ENCODE assay signal across 2 cellular contexts in the genomic region with DNA sequence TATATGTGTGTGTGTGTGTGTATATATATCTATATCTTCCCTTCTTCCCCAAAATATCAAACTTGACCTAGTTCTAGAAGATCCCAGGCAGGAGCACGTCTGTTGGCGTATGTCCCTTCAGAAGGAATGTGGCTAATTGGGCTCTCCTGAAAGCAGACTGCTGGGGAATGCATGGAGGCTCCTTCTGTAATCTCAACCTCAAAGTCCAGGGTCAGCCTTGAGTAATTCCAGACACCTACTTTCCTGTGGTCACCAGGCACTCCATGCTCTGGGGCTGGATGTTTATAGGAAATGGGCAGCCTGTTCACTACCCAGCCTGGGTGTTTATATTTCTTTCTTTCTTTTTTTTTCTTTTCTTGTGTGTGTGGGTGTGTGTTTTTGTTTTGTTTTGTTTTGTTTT.
TF ChIP-seq lines count a peak whose summit lies in the region.

No MANE protein-coding gene starts in this region.

TF ChIP-seq in liver, 16 proteins besides CTCF, POLR2A, EP300 and RAD21:
- TF ChIP-seq GABPA (IDR thresholded peaks at IDR 0.05 in 1 of 2, conservative IDR thresholded peaks at IDR 0.05 in 1 of 2) (no peak), HNF4A (conservative IDR thresholded peaks at IDR 0.05) (no peak), NR2F2 (IDR thresholded peaks at IDR 0.05) (peak; percentile 98), RXRA (IDR thresholded peaks at IDR 0.05) (peak; percentile 38 to 42), SP1 (IDR thresholded peaks at IDR 0.05) (peak; percentile 34), ATF3 (IDR thresholded peaks at IDR 0.05) (no peak)
- TF ChIP-seq, protein P1, sequence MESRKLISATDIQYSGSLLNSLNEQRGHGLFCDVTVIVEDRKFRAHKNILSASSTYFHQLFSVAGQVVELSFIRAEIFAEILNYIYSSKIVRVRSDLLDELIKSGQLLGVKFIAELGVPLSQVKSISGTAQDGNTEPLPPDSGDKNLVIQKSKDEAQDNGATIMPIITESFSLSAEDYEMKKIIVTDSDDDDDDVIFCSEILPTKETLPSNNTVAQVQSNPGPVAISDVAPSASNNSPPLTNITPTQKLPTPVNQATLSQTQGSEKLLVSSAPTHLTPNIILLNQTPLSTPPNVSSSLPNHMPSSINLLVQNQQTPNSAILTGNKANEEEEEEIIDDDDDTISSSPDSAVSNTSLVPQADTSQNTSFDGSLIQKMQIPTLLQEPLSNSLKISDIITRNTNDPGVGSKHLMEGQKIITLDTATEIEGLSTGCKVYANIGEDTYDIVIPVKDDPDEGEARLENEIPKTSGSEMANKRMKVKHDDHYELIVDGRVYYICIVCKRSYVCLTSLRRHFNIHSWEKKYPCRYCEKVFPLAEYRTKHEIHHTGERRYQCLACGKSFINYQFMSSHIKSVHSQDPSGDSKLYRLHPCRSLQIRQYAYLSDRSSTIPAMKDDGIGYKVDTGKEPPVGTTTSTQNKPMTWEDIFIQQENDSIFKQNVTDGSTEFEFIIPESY (IDR thresholded peaks at IDR 0.05) = no peak
TF ChIP-seq in liver: peak in this region for 3.

TF ChIP-seq in HepG2, 621 proteins besides CTCF, POLR2A, EP300 and RAD21:
- no peak for TF ChIP-seq NONO (IDR thresholded peaks at IDR 0.05)
- no peak for TF ChIP-seq NONO (CRISPR knock-in tag; conservative IDR thresholded peaks at IDR 0.05)
- no peak for TF ChIP-seq ZNF652 (CRISPR knock-in tag; IDR thresholded peaks at IDR 0.05; ENCODE audit: borderline replicate concordance, low read depth)
- no peak for TF ChIP-seq MBNL3 (CRISPR knock-in tag; conservative IDR thresholded peaks at IDR 0.05)
- no peak for TF ChIP-seq THAP11 (CRISPR knock-in tag; IDR thresholded peaks at IDR 0.05)
- no peak for TF ChIP-seq ATF3 (CRISPR knock-in tag; IDR thresholded peaks at IDR 0.05)
- no peak for TF ChIP-seq HMG20B (CRISPR knock-in tag; conservative IDR thresholded peaks at IDR 0.05)
